ENCODE assay signal across 1 cellular context in genomic region chr19:47112166-47112663, GRCh38.
A peak's percentile ranks its signal among the peaks of the same experiment; 100 is the strongest.
TF ChIP-seq lines count a peak whose summit lies in the region.

No MANE protein-coding gene starts in this region.

TF ChIP-seq in HepG2, 621 proteins besides CTCF, POLR2A, EP300 and RAD21 (continued from another document and continues in another):
- TF ChIP-seq, protein P1, sequence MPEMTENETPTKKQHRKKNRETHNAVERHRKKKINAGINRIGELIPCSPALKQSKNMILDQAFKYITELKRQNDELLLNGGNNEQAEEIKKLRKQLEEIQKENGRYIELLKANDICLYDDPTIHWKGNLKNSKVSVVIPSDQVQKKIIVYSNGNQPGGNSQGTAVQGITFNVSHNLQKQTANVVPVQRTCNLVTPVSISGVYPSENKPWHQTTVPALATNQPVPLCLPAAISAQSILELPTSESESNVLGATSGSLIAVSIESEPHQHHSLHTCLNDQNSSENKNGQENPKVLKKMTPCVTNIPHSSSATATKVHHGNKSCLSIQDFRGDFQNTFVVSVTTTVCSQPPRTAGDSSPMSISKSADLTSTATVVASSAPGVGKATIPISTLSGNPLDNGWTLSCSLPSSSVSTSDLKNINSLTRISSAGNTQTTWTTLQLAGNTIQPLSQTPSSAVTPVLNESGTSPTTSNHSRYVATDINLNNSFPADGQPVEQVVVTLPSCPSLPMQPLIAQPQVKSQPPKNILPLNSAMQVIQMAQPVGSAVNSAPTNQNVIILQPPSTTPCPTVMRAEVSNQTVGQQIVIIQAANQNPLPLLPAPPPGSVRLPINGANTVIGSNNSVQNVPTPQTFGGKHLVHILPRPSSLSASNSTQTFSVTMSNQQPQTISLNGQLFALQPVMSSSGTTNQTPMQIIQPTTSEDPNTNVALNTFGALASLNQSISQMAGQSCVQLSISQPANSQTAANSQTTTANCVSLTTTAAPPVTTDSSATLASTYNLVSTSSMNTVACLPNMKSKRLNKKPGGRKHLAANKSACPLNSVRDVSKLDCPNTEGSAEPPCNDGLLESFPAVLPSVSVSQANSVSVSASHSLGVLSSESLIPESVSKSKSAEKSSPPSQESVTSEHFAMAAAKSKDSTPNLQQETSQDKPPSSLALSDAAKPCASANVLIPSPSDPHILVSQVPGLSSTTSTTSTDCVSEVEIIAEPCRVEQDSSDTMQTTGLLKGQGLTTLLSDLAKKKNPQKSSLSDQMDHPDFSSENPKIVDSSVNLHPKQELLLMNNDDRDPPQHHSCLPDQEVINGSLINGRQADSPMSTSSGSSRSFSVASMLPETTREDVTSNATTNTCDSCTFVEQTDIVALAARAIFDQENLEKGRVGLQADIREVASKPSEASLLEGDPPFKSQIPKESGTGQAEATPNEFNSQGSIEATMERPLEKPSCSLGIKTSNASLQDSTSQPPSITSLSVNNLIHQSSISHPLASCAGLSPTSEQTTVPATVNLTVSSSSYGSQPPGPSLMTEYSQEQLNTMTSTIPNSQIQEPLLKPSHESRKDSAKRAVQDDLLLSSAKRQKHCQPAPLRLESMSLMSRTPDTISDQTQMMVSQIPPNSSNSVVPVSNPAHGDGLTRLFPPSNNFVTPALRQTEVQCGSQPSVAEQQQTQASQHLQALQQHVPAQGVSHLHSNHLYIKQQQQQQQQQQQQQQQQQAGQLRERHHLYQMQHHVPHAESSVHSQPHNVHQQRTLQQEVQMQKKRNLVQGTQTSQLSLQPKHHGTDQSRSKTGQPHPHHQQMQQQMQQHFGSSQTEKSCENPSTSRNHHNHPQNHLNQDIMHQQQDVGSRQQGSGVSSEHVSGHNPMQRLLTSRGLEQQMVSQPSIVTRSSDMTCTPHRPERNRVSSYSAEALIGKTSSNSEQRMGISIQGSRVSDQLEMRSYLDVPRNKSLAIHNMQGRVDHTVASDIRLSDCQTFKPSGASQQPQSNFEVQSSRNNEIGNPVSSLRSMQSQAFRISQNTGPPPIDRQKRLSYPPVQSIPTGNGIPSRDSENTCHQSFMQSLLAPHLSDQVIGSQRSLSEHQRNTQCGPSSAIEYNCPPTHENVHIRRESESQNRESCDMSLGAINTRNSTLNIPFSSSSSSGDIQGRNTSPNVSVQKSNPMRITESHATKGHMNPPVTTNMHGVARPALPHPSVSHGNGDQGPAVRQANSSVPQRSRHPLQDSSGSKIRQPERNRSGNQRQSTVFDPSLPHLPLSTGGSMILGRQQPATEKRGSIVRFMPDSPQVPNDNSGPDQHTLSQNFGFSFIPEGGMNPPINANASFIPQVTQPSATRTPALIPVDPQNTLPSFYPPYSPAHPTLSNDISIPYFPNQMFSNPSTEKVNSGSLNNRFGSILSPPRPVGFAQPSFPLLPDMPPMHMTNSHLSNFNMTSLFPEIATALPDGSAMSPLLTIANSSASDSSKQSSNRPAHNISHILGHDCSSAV (CRISPR knock-in tag; IDR thresholded peaks at IDR 0.05; ENCODE audit: borderline replicate concordance): no peak
- TF ChIP-seq U2AF1 (optimal IDR thresholded peaks at IDR 0.05; ENCODE audit: low read depth, low read length): no peak
- TF ChIP-seq, protein P2, sequence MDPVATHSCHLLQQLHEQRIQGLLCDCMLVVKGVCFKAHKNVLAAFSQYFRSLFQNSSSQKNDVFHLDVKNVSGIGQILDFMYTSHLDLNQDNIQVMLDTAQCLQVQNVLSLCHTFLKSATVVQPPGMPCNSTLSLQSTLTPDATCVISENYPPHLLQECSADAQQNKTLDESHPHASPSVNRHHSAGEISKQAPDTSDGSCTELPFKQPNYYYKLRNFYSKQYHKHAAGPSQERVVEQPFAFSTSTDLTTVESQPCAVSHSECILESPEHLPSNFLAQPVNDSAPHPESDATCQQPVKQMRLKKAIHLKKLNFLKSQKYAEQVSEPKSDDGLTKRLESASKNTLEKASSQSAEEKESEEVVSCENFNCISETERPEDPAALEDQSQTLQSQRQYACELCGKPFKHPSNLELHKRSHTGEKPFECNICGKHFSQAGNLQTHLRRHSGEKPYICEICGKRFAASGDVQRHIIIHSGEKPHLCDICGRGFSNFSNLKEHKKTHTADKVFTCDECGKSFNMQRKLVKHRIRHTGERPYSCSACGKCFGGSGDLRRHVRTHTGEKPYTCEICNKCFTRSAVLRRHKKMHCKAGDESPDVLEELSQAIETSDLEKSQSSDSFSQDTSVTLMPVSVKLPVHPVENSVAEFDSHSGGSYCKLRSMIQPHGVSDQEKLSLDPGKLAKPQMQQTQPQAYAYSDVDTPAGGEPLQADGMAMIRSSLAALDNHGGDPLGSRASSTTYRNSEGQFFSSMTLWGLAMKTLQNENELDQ (CRISPR knock-in tag; IDR thresholded peaks at IDR 0.05; ENCODE audit: borderline replicate concordance): no peak
- no peak for TF ChIP-seq ISL2 (CRISPR knock-in tag; IDR thresholded peaks at IDR 0.05)
- TF ChIP-seq NR1H2 (CRISPR knock-in tag; IDR thresholded peaks at IDR 0.05; ENCODE audit: borderline replicate concordance, low read depth): no peak
- TF ChIP-seq ADNP (CRISPR knock-in tag; IDR thresholded peaks at IDR 0.05): no peak
- peak; percentile 41; the same call in 1 of the 2 replicates for TF ChIP-seq NFRKB (IDR thresholded peaks at IDR 0.05)
- TF ChIP-seq MXI1 (IDR thresholded peaks at IDR 0.05; ENCODE audit: borderline replicate concordance, low read depth, low read length): no peak
- TF ChIP-seq YEATS4 (CRISPR knock-in tag; IDR thresholded peaks at IDR 0.05; ENCODE audit: borderline replicate concordance): peak; percentile 55; the same call in 1 of the 2 replicates
- 0 out of 2 replicates have a peak, but pooled peaks have one; percentile 12 for TF ChIP-seq CCDC6 (CRISPR knock-in tag; IDR thresholded peaks at IDR 0.05)
- TF ChIP-seq HMGXB4 (CRISPR knock-in tag; IDR thresholded peaks at IDR 0.05; ENCODE audit: borderline replicate concordance in 1 of 2, low read depth in 1 of 2): 0 out of 4 replicates have a peak, but pooled peaks of 1 of the 2 experiments have one; percentile 54
- no peak for TF ChIP-seq ZNF253 (CRISPR knock-in tag; IDR thresholded peaks at IDR 0.05; ENCODE audit: borderline replicate concordance)
- no peak for TF ChIP-seq ZNF207 (IDR thresholded peaks at IDR 0.05; ENCODE audit: borderline replicate concordance)
- peak; percentile 72 for TF ChIP-seq POLR2AphosphoS5 (IDR thresholded peaks at IDR 0.05; ENCODE audit: low read depth, low read length)
- no peak for TF ChIP-seq SNAI1 (CRISPR knock-in tag; IDR thresholded peaks at IDR 0.05; ENCODE audit: borderline replicate concordance)
- peak in 1 of 2 experiments; percentile 8; a peak in 1 of 4 replicates for TF ChIP-seq NR2F1 (CRISPR knock-in tag; IDR thresholded peaks at IDR 0.05)
- no peak for TF ChIP-seq NFE2L2 (IDR thresholded peaks at IDR 0.05; ENCODE audit: low read length)
- peak; percentile 23; the same call in 1 of the 2 replicates for TF ChIP-seq KLF6 (CRISPR knock-in tag; IDR thresholded peaks at IDR 0.05)
- TF ChIP-seq RXRA (CRISPR knock-in tag; IDR thresholded peaks at IDR 0.05): peak; percentile 29; the same call in 1 of the 2 replicates
- TF ChIP-seq SKIL (CRISPR knock-in tag; IDR thresholded peaks at IDR 0.05; ENCODE audit: borderline replicate concordance): no peak; the same call in 1 of the 2 replicates
- TF ChIP-seq THAP9 (CRISPR knock-in tag; IDR thresholded peaks at IDR 0.05; ENCODE audit: borderline replicate concordance): peak; percentile 97
- TF ChIP-seq, protein P3, sequence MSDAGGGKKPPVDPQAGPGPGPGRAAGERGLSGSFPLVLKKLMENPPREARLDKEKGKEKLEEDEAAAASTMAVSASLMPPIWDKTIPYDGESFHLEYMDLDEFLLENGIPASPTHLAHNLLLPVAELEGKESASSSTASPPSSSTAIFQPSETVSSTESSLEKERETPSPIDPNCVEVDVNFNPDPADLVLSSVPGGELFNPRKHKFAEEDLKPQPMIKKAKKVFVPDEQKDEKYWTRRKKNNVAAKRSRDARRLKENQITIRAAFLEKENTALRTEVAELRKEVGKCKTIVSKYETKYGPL (CRISPR knock-in tag; IDR thresholded peaks at IDR 0.05): no peak
- TF ChIP-seq ZNF607 (CRISPR knock-in tag; IDR thresholded peaks at IDR 0.05; ENCODE audit: borderline replicate concordance): no peak
- peak; percentile 23 for TF ChIP-seq HNRNPLL (IDR thresholded peaks at IDR 0.05; ENCODE audit: low read depth, low read length, poor library complexity, severe bottlenecking)
- TF ChIP-seq ZNF326 (CRISPR knock-in tag; IDR thresholded peaks at IDR 0.05; ENCODE audit: borderline replicate concordance): no peak
- peak; percentile 90 for TF ChIP-seq MYC (CRISPR knock-in tag; IDR thresholded peaks at IDR 0.05; ENCODE audit: borderline replicate concordance)
- TF ChIP-seq ZGPAT (CRISPR knock-in tag; IDR thresholded peaks at IDR 0.05): peak; percentile 45; the same call in 1 of the 2 replicates
- 0 out of 2 replicates have a peak, but pooled peaks have one; percentile 43 for TF ChIP-seq ZNF674 (CRISPR knock-in tag; IDR thresholded peaks at IDR 0.05; ENCODE audit: low read depth)
- no peak for TF ChIP-seq CENPT (CRISPR knock-in tag; IDR thresholded peaks at IDR 0.05; ENCODE audit: low read depth)
- TF ChIP-seq, protein P4, sequence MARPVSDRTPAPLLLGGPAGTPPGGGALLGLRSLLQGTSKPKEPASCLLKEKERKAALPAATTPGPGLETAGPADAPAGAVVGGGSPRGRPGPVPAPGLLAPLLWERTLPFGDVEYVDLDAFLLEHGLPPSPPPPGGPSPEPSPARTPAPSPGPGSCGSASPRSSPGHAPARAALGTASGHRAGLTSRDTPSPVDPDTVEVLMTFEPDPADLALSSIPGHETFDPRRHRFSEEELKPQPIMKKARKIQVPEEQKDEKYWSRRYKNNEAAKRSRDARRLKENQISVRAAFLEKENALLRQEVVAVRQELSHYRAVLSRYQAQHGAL (CRISPR knock-in tag; IDR thresholded peaks at IDR 0.05; ENCODE audit: not compliant biosample characterization): no peak
- TF ChIP-seq MAFF (IDR thresholded peaks at IDR 0.05; ENCODE audit: low read depth, low read length): no peak
- TF ChIP-seq ZNF788 (CRISPR knock-in tag; IDR thresholded peaks at IDR 0.05; ENCODE audit: borderline replicate concordance): peak; percentile 52; the same call in 1 of the 2 replicates
- no peak; the same call in 1 of the 2 replicates for TF ChIP-seq ARNTL (CRISPR knock-in tag; IDR thresholded peaks at IDR 0.05)
- TF ChIP-seq, protein P5, sequence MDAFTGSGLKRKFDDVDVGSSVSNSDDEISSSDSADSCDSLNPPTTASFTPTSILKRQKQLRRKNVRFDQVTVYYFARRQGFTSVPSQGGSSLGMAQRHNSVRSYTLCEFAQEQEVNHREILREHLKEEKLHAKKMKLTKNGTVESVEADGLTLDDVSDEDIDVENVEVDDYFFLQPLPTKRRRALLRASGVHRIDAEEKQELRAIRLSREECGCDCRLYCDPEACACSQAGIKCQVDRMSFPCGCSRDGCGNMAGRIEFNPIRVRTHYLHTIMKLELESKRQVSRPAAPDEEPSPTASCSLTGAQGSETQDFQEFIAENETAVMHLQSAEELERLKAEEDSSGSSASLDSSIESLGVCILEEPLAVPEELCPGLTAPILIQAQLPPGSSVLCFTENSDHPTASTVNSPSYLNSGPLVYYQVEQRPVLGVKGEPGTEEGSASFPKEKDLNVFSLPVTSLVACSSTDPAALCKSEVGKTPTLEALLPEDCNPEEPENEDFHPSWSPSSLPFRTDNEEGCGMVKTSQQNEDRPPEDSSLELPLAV (CRISPR knock-in tag; conservative IDR thresholded peaks at IDR 0.05; ENCODE audit: low read depth): no peak
- no peak for TF ChIP-seq FOXJ3 (CRISPR knock-in tag; IDR thresholded peaks at IDR 0.05; ENCODE audit: borderline replicate concordance)
